In the genomic region with DNA sequence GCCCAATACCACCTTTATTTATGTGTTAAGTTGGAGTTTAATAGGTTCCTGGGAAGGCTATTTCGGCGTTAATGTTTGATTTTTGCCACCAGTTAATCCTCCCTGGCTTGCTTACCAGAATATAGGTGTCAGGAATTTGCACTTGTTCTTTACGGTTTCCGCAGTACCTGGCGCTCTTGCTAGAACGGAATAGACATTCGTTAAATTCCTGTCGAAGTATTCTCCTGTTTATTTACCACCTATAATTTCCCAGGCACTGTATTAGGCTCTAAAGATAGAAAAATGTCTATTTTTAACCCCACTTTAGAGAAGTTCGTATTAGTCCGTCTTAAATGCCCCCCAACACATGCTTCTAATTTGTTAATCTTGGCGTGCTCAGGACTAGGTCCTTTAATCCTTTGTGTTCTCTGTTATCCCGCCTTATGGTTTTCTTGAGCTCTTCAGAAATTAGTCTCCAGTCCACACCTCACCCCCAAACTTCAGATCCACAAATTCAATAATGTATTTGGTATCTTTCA, we compare ENCODE assay signal across 1 cellular context.
TF ChIP-seq lines count a peak whose summit lies in the region.

No MANE protein-coding gene starts in this region.

TF ChIP-seq in SK-N-SH, 30 proteins besides CTCF, POLR2A, EP300 and RAD21 (continued from another document):
- TF ChIP-seq MEF2A (IDR thresholded peaks at IDR 0.05; ENCODE audit: borderline replicate concordance, low read depth) (no peak), EZH2phosphoT487 (IDR thresholded peaks at IDR 0.05; ENCODE audit: borderline replicate concordance, low read depth) (no peak), TAF1 (IDR thresholded peaks at IDR 0.05; ENCODE audit: borderline replicate concordance, low read depth, low read length) (no peak), CHD2 (IDR thresholded peaks at IDR 0.05; ENCODE audit: low read length, partially characterized antibody) (no peak), SMC3 (IDR thresholded peaks at IDR 0.05; ENCODE audit: low read depth, low read length) (no peak), ELF1 (IDR thresholded peaks at IDR 0.05) (no peak), YY1 (IDR thresholded peaks at IDR 0.05; ENCODE audit: low read depth) (no peak)
- TF ChIP-seq, protein P1, sequence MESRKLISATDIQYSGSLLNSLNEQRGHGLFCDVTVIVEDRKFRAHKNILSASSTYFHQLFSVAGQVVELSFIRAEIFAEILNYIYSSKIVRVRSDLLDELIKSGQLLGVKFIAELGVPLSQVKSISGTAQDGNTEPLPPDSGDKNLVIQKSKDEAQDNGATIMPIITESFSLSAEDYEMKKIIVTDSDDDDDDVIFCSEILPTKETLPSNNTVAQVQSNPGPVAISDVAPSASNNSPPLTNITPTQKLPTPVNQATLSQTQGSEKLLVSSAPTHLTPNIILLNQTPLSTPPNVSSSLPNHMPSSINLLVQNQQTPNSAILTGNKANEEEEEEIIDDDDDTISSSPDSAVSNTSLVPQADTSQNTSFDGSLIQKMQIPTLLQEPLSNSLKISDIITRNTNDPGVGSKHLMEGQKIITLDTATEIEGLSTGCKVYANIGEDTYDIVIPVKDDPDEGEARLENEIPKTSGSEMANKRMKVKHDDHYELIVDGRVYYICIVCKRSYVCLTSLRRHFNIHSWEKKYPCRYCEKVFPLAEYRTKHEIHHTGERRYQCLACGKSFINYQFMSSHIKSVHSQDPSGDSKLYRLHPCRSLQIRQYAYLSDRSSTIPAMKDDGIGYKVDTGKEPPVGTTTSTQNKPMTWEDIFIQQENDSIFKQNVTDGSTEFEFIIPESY (IDR thresholded peaks at IDR 0.05; ENCODE audit: borderline replicate concordance, low read depth), result no peak
- TF ChIP-seq, protein P2, sequence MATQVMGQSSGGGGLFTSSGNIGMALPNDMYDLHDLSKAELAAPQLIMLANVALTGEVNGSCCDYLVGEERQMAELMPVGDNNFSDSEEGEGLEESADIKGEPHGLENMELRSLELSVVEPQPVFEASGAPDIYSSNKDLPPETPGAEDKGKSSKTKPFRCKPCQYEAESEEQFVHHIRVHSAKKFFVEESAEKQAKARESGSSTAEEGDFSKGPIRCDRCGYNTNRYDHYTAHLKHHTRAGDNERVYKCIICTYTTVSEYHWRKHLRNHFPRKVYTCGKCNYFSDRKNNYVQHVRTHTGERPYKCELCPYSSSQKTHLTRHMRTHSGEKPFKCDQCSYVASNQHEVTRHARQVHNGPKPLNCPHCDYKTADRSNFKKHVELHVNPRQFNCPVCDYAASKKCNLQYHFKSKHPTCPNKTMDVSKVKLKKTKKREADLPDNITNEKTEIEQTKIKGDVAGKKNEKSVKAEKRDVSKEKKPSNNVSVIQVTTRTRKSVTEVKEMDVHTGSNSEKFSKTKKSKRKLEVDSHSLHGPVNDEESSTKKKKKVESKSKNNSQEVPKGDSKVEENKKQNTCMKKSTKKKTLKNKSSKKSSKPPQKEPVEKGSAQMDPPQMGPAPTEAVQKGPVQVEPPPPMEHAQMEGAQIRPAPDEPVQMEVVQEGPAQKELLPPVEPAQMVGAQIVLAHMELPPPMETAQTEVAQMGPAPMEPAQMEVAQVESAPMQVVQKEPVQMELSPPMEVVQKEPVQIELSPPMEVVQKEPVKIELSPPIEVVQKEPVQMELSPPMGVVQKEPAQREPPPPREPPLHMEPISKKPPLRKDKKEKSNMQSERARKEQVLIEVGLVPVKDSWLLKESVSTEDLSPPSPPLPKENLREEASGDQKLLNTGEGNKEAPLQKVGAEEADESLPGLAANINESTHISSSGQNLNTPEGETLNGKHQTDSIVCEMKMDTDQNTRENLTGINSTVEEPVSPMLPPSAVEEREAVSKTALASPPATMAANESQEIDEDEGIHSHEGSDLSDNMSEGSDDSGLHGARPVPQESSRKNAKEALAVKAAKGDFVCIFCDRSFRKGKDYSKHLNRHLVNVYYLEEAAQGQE (IDR thresholded peaks at IDR 0.05; ENCODE audit: low read depth, low read length), result no peak
